Comparison of ENCODE assay signal across 22 cellular contexts in genomic region chr21:29218749-29219148, GRCh38.
A peak's percentile ranks its signal among the peaks of the same experiment; 100 is the strongest.
DNase-seq lines count a peak whose midpoint lies in the region; ATAC-seq, FAIRE-seq and TF ChIP-seq lines count a peak whose summit lies in the region.
"Had no signal": no experiment of that assay in that cellular context is flagged by ENCODE, and none has a peak within 500 bp of the region (broad histone marks: within the 10 kb centered on the region; RNA-seq: fewer than 3 reads in every experiment).

No MANE protein-coding gene starts in this region.

- DNase-seq in CD14-positive monocyte (ENCODE audit: low spot score), result no peak
- DNase-seq in NCI-H1048 (lab: John Stamatoyannopoulos, UW), result peak; percentile 8
- peak; percentile 67 for DNase-seq in bronchial epithelial cell (ENCODE audit: low read depth)
- DNase-seq in D341Med (ENCODE audit: low spot score), result no peak
- DNase-seq in right atrium auricular region (ENCODE audit: low spot score), result no peak
- DNase-seq in HepG2 (ENCODE audit: low spot score), result no peak
- DNase-seq: activated CD8-positive, alpha-beta memory T cell treated with anti-CD3 and anti-CD28 coated beads, Interleukin-2, amount 50 U/mL, for 48 hours; anterior cingulate cortex; DMS 273 treated with DMSO at 0.1 percent for 48 hours; erythroblast; head of caudate nucleus; KBM-7; NCI-H1105 treated with DMSO at 0.1 percent for 48 hours; NCI-H446 treated with DMSO at 0.1 percent for 48 hours; SK-N-SH; stimulated activated CD4-positive, alpha-beta T cell treated with anti-CD3 and anti-CD28 coated beads, Interleukin-4, amount 100 ng/mL, for 24 hours; stimulated activated CD8-positive, alpha-beta memory T cell treated with anti-CD3 and anti-CD28 coated beads, Interleukin-4, amount 100 ng/mL, for 48 hours had no signal

- TF ChIP-seq EP300 in HepG2 (IDR thresholded peaks at IDR 0.05; ENCODE audit: low read depth in 2 of 2, low read length in 2 of 2) (no peak), HepG2 (CRISPR knock-in tag; IDR thresholded peaks at IDR 0.05; ENCODE audit: borderline replicate concordance) (no peak)

- H3K36me3 Mint-ChIP-seq in CD14-positive monocyte, result peaks cover 2 to 11% of the 10 kb centered on the region in 2 donors

- H3K36me3 ChIP-seq in bronchial epithelial cell (ENCODE audit: control insufficient read depth, insufficient read depth, low read length) (no peaks in the 10 kb centered on the region), mucosa of rectum (ENCODE audit: control insufficient read depth in 2 of 2, insufficient read depth in 2 of 2, low read length in 2 of 2) (no peaks in the 10 kb centered on the region), right atrium auricular region (no peaks in the 10 kb centered on the region), HepG2 (replicated peaks in 1 of 2; ENCODE audit: control insufficient read depth in 1 of 2, insufficient read depth in 2 of 2, low read length in 2 of 2) (no peaks in the 10 kb centered on the region)

- peaks cover 33% of the 10 kb centered on the region for H3K4me1 Mint-ChIP-seq in CD14-positive monocyte

- H3K27me3 ChIP-seq in bronchial epithelial cell (ENCODE audit: control insufficient read depth, insufficient read depth, low read length), result no peaks in the 10 kb centered on the region
- H3K27me3 ChIP-seq in mucosa of rectum (ENCODE audit: control insufficient read depth in 2 of 2, insufficient read depth in 2 of 2, low read length in 2 of 2), result no peaks in the 10 kb centered on the region
- no peaks in the 10 kb centered on the region for H3K27me3 ChIP-seq in right atrium auricular region
- no peaks in the 10 kb centered on the region for H3K27me3 ChIP-seq in HepG2 (ENCODE audit: control insufficient read depth in 1 of 2, insufficient read depth in 2 of 2, low read length in 2 of 2)

- TF ChIP-seq CTCF in CD14-positive monocyte (IDR thresholded peaks at IDR 0.05) (no peak), bronchial epithelial cell (IDR thresholded peaks at IDR 0.05; ENCODE audit: insufficient read depth, low read length, severe bottlenecking) (no peak), right atrium auricular region (IDR thresholded peaks at IDR 0.05) (no peak), HepG2 (CRISPR knock-in tag; IDR thresholded peaks at IDR 0.05) (no peak)

- H4K20me1 ChIP-seq in HepG2 (ENCODE audit: insufficient read depth, low read length), result no peaks in the 10 kb centered on the region

- H3K4me3 Mint-ChIP-seq in CD14-positive monocyte, result no peak overlapping the region
- H3K4me3 Mint-ChIP-seq: activated CD4-positive, alpha-beta T cell treated with anti-CD3 and anti-CD28 coated beads, Interleukin-2, amount 10 ng/mL, durations not matched to agents 24 days and 14 days had no signal

- CTCF ChIA-PET in HepG2 (lab: Yijun Ruan, JAX; ENCODE audit: low intra/inter-chr PET ratio, low total read pairs), result no interaction called here

- no peak overlapping the region for H3K4me2 ChIP-seq in HepG2 (ENCODE audit: low read depth, low read length)
- H3K4me2 ChIP-seq: SK-N-SH had no signal

- no peak overlapping the region for H2AFZ ChIP-seq in HepG2 (ENCODE audit: low read length)

- no peaks in the 10 kb centered on the region for H3K27me3 Mint-ChIP-seq in CD14-positive monocyte (ENCODE audit: low read depth in 3 of 3)
- H3K27me3 Mint-ChIP-seq: activated CD4-positive, alpha-beta T cell treated with anti-CD3 and anti-CD28 coated beads, Interleukin-2, amount 10 ng/mL, durations not matched to agents 24 days and 14 days had no signal

- BruUV-seq in HepG2 (replicated peaks; lab: Mats Ljungman, UMichigan), result no TSS peak

- no peaks in the 10 kb centered on the region for H3K79me2 ChIP-seq in HepG2 (ENCODE audit: insufficient read depth, low read length)

- POLR2A ChIA-PET in HepG2 (lab: Yijun Ruan, JAX), result no interaction called here

- H3K4me1 ChIP-seq in mucosa of rectum (ENCODE audit: control insufficient read depth in 2 of 2, insufficient read depth in 2 of 2, low read length in 2 of 2) (peaks cover 7 to 27% of the 10 kb centered on the region in 2 donors), right atrium auricular region (no peaks in the 10 kb centered on the region), HepG2 (ENCODE audit: insufficient read depth, low read length) (no peaks in the 10 kb centered on the region)

- peak overlapping the region; percentile 80 to 95 (median 92) for H3K27ac Mint-ChIP-seq in CD14-positive monocyte
- H3K27ac Mint-ChIP-seq: activated CD4-positive, alpha-beta T cell treated with anti-CD3 and anti-CD28 coated beads, Interleukin-2, amount 10 ng/mL, durations not matched to agents 24 days and 14 days had no signal

- peaks cover 0 to 2% (median 0%) of the 10 kb centered on the region in 7 donors for H3K9me3 Mint-ChIP-seq in CD14-positive monocyte

- no peak for TF ChIP-seq RAD21 in HepG2 (CRISPR knock-in tag; IDR thresholded peaks at IDR 0.05)

- peak overlapping the region in 1 of 2 donors; percentile 1 for H3K9ac ChIP-seq in mucosa of rectum (ENCODE audit: low read depth in 1 of 2, low read length in 2 of 2)
- no peak overlapping the region for H3K9ac ChIP-seq in HepG2 (ENCODE audit: insufficient read depth, low read depth, low read length)

- H3K4me3 ChIP-seq in bronchial epithelial cell (ENCODE audit: low read depth, low read length), result no peak overlapping the region
- H3K4me3 ChIP-seq in mucosa of rectum (ENCODE audit: low read length in 2 of 2), result peak overlapping the region; percentile 42 to 43
- no peak overlapping the region for H3K4me3 ChIP-seq in right atrium auricular region
- no peak overlapping the region for H3K4me3 ChIP-seq in HepG2 (replicated peaks in 1 of 3; ENCODE audit: insufficient read depth in 1 of 3, low read depth in 2 of 3, low read length in 3 of 3)
- H3K4me3 ChIP-seq: coronary artery had no signal

- FAIRE-seq in bronchial epithelial cell (lab: Jason Lieb, UNC) (no peak), HepG2 (lab: Jason Lieb, UNC) (no peak)
- FAIRE-seq: islet of Langerhans had no signal

- peak overlapping the region; percentile 68 to 78 for H3K27ac ChIP-seq in mucosa of rectum (ENCODE audit: low read depth in 2 of 2, low read length in 2 of 2)
- no peak overlapping the region for H3K27ac ChIP-seq in right atrium auricular region
- H3K27ac ChIP-seq in HepG2 (ENCODE audit: extremely low read length, insufficient read depth, low read length), result no peak overlapping the region
- H3K27ac ChIP-seq: coronary artery had no signal

- ATAC-seq in HepG2, result no peak
- ATAC-seq in GM18511 (IDR thresholded peaks at IDR 0.05; ENCODE audit: unreplicated experiment), result no peak

- H3K9me3 ChIP-seq in mucosa of rectum (ENCODE audit: control insufficient read depth in 2 of 2, low read length in 2 of 2), result no peaks in the 10 kb centered on the region
- H3K9me3 ChIP-seq in right atrium auricular region, result no peaks in the 10 kb centered on the region
- no peaks in the 10 kb centered on the region for H3K9me3 ChIP-seq in HepG2 (ENCODE audit: low read length)
- H3K9me3 ChIP-seq: SK-N-SH had no signal

- in situ Hi-C loops in HepG2 (cut with HindIII; ENCODE audit: extremely low pct_ligation_motif_present, low pct_unique_long_range_greater_than_20kb), result no loop called here

- intact Hi-C loops in CD14-positive monocyte (cut with micrococcal nuclease) (loop anchor here in 1 of 2 donors (5.0 kb wide), 1 partner anchor 79 kb away; the partner anchor contains the start of gene BACH1), HepG2 (cut with micrococcal nuclease; ENCODE audit: unreplicated experiment) (no loop called here)

- 88% methylated on average over 1 of the region's 1 CpG for WGBS in HepG2 (ENCODE audit: low lambda C conversion rate)

- TF ChIP-seq POLR2A in HepG2 (IDR thresholded peaks at IDR 0.05; ENCODE audit: insufficient read depth in 1 of 2, low read depth in 2 of 2, low read length in 2 of 2), result no peak

TF ChIP-seq in HepG2, 621 proteins besides CTCF, POLR2A, EP300 and RAD21 (continues in another document):
- TF ChIP-seq BRF2 (CRISPR knock-in tag; IDR thresholded peaks at IDR 0.05) (no peak), MYPOP (CRISPR knock-in tag; IDR thresholded peaks at IDR 0.05) (no peak), THAP11 (CRISPR knock-in tag; IDR thresholded peaks at IDR 0.05) (no peak), SATB2 (CRISPR knock-in tag; IDR thresholded peaks at IDR 0.05) (no peak), SMARCE1 (IDR thresholded peaks at IDR 0.05; ENCODE audit: borderline replicate concordance) (no peak), ZNF530 (CRISPR knock-in tag; IDR thresholded peaks at IDR 0.05; ENCODE audit: low read depth) (no peak), RBFOX2 (IDR thresholded peaks at IDR 0.05; ENCODE audit: low read depth, low read length) (no peak), FOXA1 (IDR thresholded peaks at IDR 0.05) (no peak), FOXA1 (CRISPR knock-in tag; IDR thresholded peaks at IDR 0.05) (no peak), SP4 (CRISPR knock-in tag; IDR thresholded peaks at IDR 0.05) (no peak), ZNF451 (CRISPR knock-in tag; IDR thresholded peaks at IDR 0.05) (no peak), DNMT1 (CRISPR knock-in tag; IDR thresholded peaks at IDR 0.05) (no peak), HMG20B (CRISPR knock-in tag; conservative IDR thresholded peaks at IDR 0.05) (no peak), ZNF143 (CRISPR knock-in tag; IDR thresholded peaks at IDR 0.05) (no peak), SNAPC2 (CRISPR knock-in tag; IDR thresholded peaks at IDR 0.05) (no peak), ZNF343 (CRISPR knock-in tag; IDR thresholded peaks at IDR 0.05) (no peak)

Comparison
In these comparisons a context has a peak if more than half of its experiments do, and no peak if none do; other contexts are left out.
1. DNase-seq: peak in NCI-H1048 (single experiment) and bronchial epithelial cell (single experiment); none in CD14-positive monocyte (single experiment), D341Med (single experiment), right atrium auricular region (single experiment) and HepG2 (single experiment).
2. H3K4me3 ChIP-seq: peak in mucosa of rectum (2 of 2); none in bronchial epithelial cell (single experiment), right atrium auricular region (0 of 2) and HepG2 (0 of 3).
3. H3K27ac ChIP-seq: peak in mucosa of rectum (2 of 2); none in right atrium auricular region (0 of 2) and HepG2 (single experiment).